20 cellular contexts compared by ENCODE assay signal in the genomic region with DNA sequence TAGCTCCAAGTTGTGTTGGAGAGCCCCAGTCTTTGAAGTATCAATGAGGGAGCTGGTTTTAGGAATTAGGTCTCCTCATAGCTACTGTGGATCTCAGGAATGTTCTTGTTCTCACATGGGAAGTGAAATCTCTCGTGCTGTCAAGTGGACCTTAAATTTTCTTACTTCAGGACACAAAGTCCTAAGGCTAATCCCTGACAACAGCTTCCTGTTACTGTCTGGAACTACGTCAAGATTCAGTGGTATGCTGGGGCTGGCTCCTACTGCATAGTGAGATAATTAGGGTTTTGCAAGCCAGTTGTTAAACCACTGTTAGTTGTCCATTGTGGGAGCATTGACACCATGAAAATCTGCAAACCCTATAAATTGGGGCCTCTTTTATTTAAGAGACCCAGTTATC. TPM values are rescaled to one million over a fixed set of nuclear protein-coding genes. Genes with fewer than 3 reads are reported as not detected.
DNase-seq lines count a peak whose midpoint lies in the region; ATAC-seq, FAIRE-seq and TF ChIP-seq lines count a peak whose summit lies in the region.
"Had no signal": no experiment of that assay in that cellular context is flagged by ENCODE, and none has a peak within 500 bp of the region (broad histone marks: within the 10 kb centered on the region; RNA-seq: fewer than 3 reads in every experiment).

No MANE protein-coding gene starts in this region.

- peak in 1 of 2 donors; percentile 13 for TF ChIP-seq RAD21 in liver (IDR thresholded peaks at IDR 0.05)
- TF ChIP-seq RAD21 in HepG2 (CRISPR knock-in tag; IDR thresholded peaks at IDR 0.05), result no peak

- no peaks in the 10 kb centered on the region for H3K79me2 ChIP-seq in HepG2 (ENCODE audit: insufficient read depth, low read length)
- H3K79me2 ChIP-seq: parathyroid adenoma had no signal

- TF ChIP-seq CTCF in liver (IDR thresholded peaks at IDR 0.05; ENCODE audit: low read depth, low read length, missing input control) (no peak), HepG2 (CRISPR knock-in tag; IDR thresholded peaks at IDR 0.05) (no peak)

- H4K20me1 ChIP-seq in HepG2 (ENCODE audit: insufficient read depth, low read length), result no peaks in the 10 kb centered on the region

- no peak overlapping the region for H3K4me2 ChIP-seq in HepG2 (ENCODE audit: low read depth, low read length)

- intact Hi-C loops in HepG2 (cut with micrococcal nuclease; ENCODE audit: unreplicated experiment), result no loop called here

- no peak for TF ChIP-seq EP300 in HepG2 (IDR thresholded peaks at IDR 0.05; ENCODE audit: low read depth in 2 of 2, low read length in 2 of 2)
- no peak for TF ChIP-seq EP300 in HepG2 (CRISPR knock-in tag; IDR thresholded peaks at IDR 0.05; ENCODE audit: borderline replicate concordance)

- no TSS peak for BruUV-seq in HepG2 (replicated peaks; lab: Mats Ljungman, UMichigan)

- no peaks in the 10 kb centered on the region for H3K4me1 ChIP-seq in liver (ENCODE audit: control insufficient read depth in 4 of 4, insufficient read depth in 4 of 4, low read length in 3 of 4)
- no peaks in the 10 kb centered on the region for H3K4me1 ChIP-seq in HepG2 (ENCODE audit: insufficient read depth, low read length)
- H3K4me1 ChIP-seq: parathyroid adenoma, Peyer's patch had no signal

- CTCF ChIA-PET in HepG2 (lab: Yijun Ruan, JAX; ENCODE audit: low intra/inter-chr PET ratio, low total read pairs), result no interaction called here

- H3K36me3 ChIP-seq in liver (ENCODE audit: control insufficient read depth in 4 of 4, insufficient read depth in 3 of 4, low read depth in 1 of 4, low read length in 3 of 4) (no peaks in the 10 kb centered on the region), HepG2 (replicated peaks in 1 of 2; ENCODE audit: control insufficient read depth in 1 of 2, insufficient read depth in 2 of 2, low read length in 2 of 2) (no peaks in the 10 kb centered on the region)
- H3K36me3 ChIP-seq: Peyer's patch had no signal

- WGBS in liver, result 62% methylated on average over 2 of the region's 2 CpGs
- WGBS in HepG2 (ENCODE audit: low lambda C conversion rate), result 4% methylated on average over 2 of the region's 2 CpGs

- H3K27me3 ChIP-seq in liver (ENCODE audit: control insufficient read depth in 4 of 4, insufficient read depth in 4 of 4, low read length in 3 of 4), result no peaks in the 10 kb centered on the region
- H3K27me3 ChIP-seq in HepG2 (ENCODE audit: control insufficient read depth in 1 of 2, insufficient read depth in 2 of 2, low read length in 2 of 2), result peaks cover 0 to 14% of the 10 kb centered on the region in 2 experiments; a peak in 2 of 5 replicates
- H3K27me3 ChIP-seq: Peyer's patch had no signal

- ATAC-seq in HepG2 (no peak), HG03354 (IDR thresholded peaks at IDR 0.05; ENCODE audit: poor library complexity, severe bottlenecking, unreplicated experiment) (no peak)
- ATAC-seq: activated CD8-positive, alpha-beta T cell treated with anti-CD3 and anti-CD28 coated beads, Interleukin-2, amount 10 ng/mL, durations not matched to agents 7 days and 5 days; CD8-positive, alpha-beta T cell; K562 had no signal

- no peak overlapping the region for H2AFZ ChIP-seq in HepG2 (ENCODE audit: low read length)
- H2AFZ ChIP-seq: parathyroid adenoma had no signal

- POLR2A ChIA-PET in HepG2 (lab: Yijun Ruan, JAX), result no interaction called here

- H3K9ac ChIP-seq in liver (ENCODE audit: low read depth in 1 of 2, low read length in 2 of 2), result no peak overlapping the region
- H3K9ac ChIP-seq in HepG2 (ENCODE audit: insufficient read depth, low read depth, low read length), result no peak overlapping the region
- H3K9ac ChIP-seq: parathyroid adenoma had no signal

- no peak overlapping the region for H3K27ac ChIP-seq in liver (ENCODE audit: low read depth in 1 of 2, low read length in 2 of 2)
- no peak overlapping the region for H3K27ac ChIP-seq in HepG2 (ENCODE audit: extremely low read length, insufficient read depth, low read length)
- H3K27ac ChIP-seq: parathyroid adenoma, VCaP had no signal

- peaks cover 0 to 1% (median 0%) of the 10 kb centered on the region in 4 donors for H3K9me3 ChIP-seq in liver (ENCODE audit: control insufficient read depth in 4 of 4, low read length in 3 of 4)
- no peaks in the 10 kb centered on the region for H3K9me3 ChIP-seq in HepG2 (ENCODE audit: low read length)
- H3K9me3 ChIP-seq: Peyer's patch had no signal

- no peak for DNase-seq in HepG2 (ENCODE audit: low spot score)
- peak; percentile 11 for DNase-seq in fibroblast of peridontal ligament (ENCODE audit: extremely low read depth)
- DNase-seq in myocyte (ENCODE audit: low read depth), result peak; percentile 29
- DNase-seq in NCI-H1417 treated with DMSO at 0.1 percent for 48 hours (lab: John Stamatoyannopoulos, UW), result no peak
- DNase-seq in NCI-H1694 (lab: John Stamatoyannopoulos, UW), result no peak
- DNase-seq in activated CD4-positive, alpha-beta T cell treated with anti-CD3 and anti-CD28 coated beads for 48 hours, result no peak
- DNase-seq: activated CD8-positive, alpha-beta T cell treated with anti-CD3 and anti-CD28 coated beads, Interleukin-2, amount 10 ng/mL, durations not matched to agents 7 days and 5 days; activated naive CD8-positive, alpha-beta T cell treated with anti-CD3 and anti-CD28 coated beads for 36 hours; CD8-positive, alpha-beta T cell; EL; NCI-H2171 treated with DMSO at 0.1 percent for 48 hours; Peyer's patch; stimulated activated naive CD4-positive, alpha-beta T cell had no signal

- H3K4me3 ChIP-seq in liver (ENCODE audit: low read depth in 1 of 3, low read length in 3 of 3) (no peak overlapping the region), HepG2 (replicated peaks in 1 of 3; ENCODE audit: insufficient read depth in 1 of 3, low read depth in 2 of 3, low read length in 3 of 3) (no peak overlapping the region)
- H3K4me3 ChIP-seq: K562, Peyer's patch had no signal

- no peak for TF ChIP-seq POLR2A in HepG2 (IDR thresholded peaks at IDR 0.05; ENCODE audit: insufficient read depth in 1 of 2, low read depth in 2 of 2, low read length in 2 of 2)

- FAIRE-seq in HepG2 (lab: Jason Lieb, UNC), result no peak
- FAIRE-seq: K562 had no signal

- in situ Hi-C loops in HepG2 (cut with HindIII; ENCODE audit: extremely low pct_ligation_motif_present, low pct_unique_long_range_greater_than_20kb), result loop anchor here (25.0 kb wide), 1 partner anchor 359 kb away; no protein-coding TSS in a partner anchor

RNA-seq across cellular contexts. Expression of gene MESP1, which starts 22.8 kb away (rescaled TPM):
- total RNA-seq in liver, result under 1 TPM; 0.14 to 0.50 TPM
- polyA plus RNA-seq in liver, result 1 to 10 TPM; 1.2 to 1.8 TPM
- total RNA-seq in HepG2 (2016; rRNA removed; fragmentation: Illumina TruSeq; extraction: Trizol), result not detected in 2 replicates
- total RNA-seq in HepG2 (2016; cell fraction: cytosol; rRNA removed; fragmentation: Illumina TruSeq; extraction: Trizol; ENCODE audit: low read depth), result 0.09 TPM in 1 of 2 replicates, not detected in the other
- not detected in 2 replicates for total RNA-seq in HepG2 (2016; cell fraction: insoluble cytoplasmic fraction; rRNA removed; fragmentation: Illumina TruSeq; extraction: Trizol)
- total RNA-seq in HepG2 (2016; cell fraction: membrane; rRNA removed; fragmentation: Illumina TruSeq; extraction: Trizol), result not detected in 2 replicates
- not detected in 2 replicates for total RNA-seq in HepG2 (2016; cell fraction: nucleus; rRNA removed; fragmentation: Illumina TruSeq; extraction: Trizol)
- polyA plus RNA-seq in HepG2 (2011; rRNA removed), result not detected in 2 replicates
- polyA plus RNA-seq in HepG2 (2011; cell fraction: cytosol; rRNA removed), result not detected in 2 replicates
- polyA plus RNA-seq in HepG2 (2011; cell fraction: nucleus; rRNA removed), result not detected in 2 replicates
- not detected in 2 replicates for polyA plus RNA-seq in HepG2 (2012)
- 0.09 TPM in 1 of 2 replicates, not detected in the other for polyA plus RNA-seq in HepG2 (2016; cell fraction: cytosol; fragmentation: Illumina TruSeq; extraction: Trizol; ENCODE audit: low read depth)
- polyA plus RNA-seq in HepG2 (2016; cell fraction: insoluble cytoplasmic fraction; fragmentation: Illumina TruSeq; extraction: Trizol; ENCODE audit: low read depth), result not detected in 2 replicates
- polyA plus RNA-seq in HepG2 (2016; cell fraction: membrane; fragmentation: Illumina TruSeq; extraction: Trizol; ENCODE audit: low read depth), result not detected in 2 replicates
- not detected in 2 replicates for polyA plus RNA-seq in HepG2 (2016; cell fraction: nucleus; fragmentation: Illumina TruSeq; extraction: Trizol; ENCODE audit: insufficient read depth, low read depth)
- 1.7 TPM in 1 of 2 replicates, not detected in the other for polyA minus RNA-seq in HepG2 (2011; rRNA and poly(A)+ RNA removed; ENCODE audit: low replicate concordance)
- polyA minus RNA-seq in HepG2 (2011; cell fraction: cytosol; rRNA and poly(A)+ RNA removed), result 1.3 TPM in 1 of 2 replicates, not detected in the other
- 0.26 TPM in 1 of 2 replicates, not detected in the other for polyA minus RNA-seq in HepG2 (2011; cell fraction: nucleus; rRNA and poly(A)+ RNA removed)
- total RNA-seq in myocyte, result 0.75 and 1.0 TPM in 2 replicates
- 1.8 TPM for polyA plus RNA-seq in myocyte (2012)
- total RNA-seq: urinary bladder had no signal

RNA-seq across cellular contexts. Expression of gene WDR93, which starts 37.6 kb away (rescaled TPM):
- under 1 TPM in 1 of 2 donors, not detected in 1; 0.08 TPM for total RNA-seq in liver
- under 1 TPM in 1 of 2 donors, not detected in 1; 0.08 TPM for polyA plus RNA-seq in liver
- not detected in 2 replicates for total RNA-seq in HepG2 (2016; rRNA removed; fragmentation: Illumina TruSeq; extraction: Trizol)
- total RNA-seq in HepG2 (2016; cell fraction: cytosol; rRNA removed; fragmentation: Illumina TruSeq; extraction: Trizol; ENCODE audit: low read depth), result not detected in 2 replicates
- total RNA-seq in HepG2 (2016; cell fraction: insoluble cytoplasmic fraction; rRNA removed; fragmentation: Illumina TruSeq; extraction: Trizol), result 0.06 TPM in 1 of 2 replicates, not detected in the other
- total RNA-seq in HepG2 (2016; cell fraction: membrane; rRNA removed; fragmentation: Illumina TruSeq; extraction: Trizol), result not detected in 2 replicates
- total RNA-seq in HepG2 (2016; cell fraction: nucleus; rRNA removed; fragmentation: Illumina TruSeq; extraction: Trizol), result not detected in 2 replicates
- polyA plus RNA-seq in HepG2 (2011; rRNA removed), result 0.07 and 0.08 TPM in 2 replicates
- polyA plus RNA-seq in HepG2 (2011; cell fraction: cytosol; rRNA removed), result 0.03 and 0.05 TPM in 2 replicates
- not detected in 2 replicates for polyA plus RNA-seq in HepG2 (2011; cell fraction: nucleus; rRNA removed)
- not detected in 2 replicates for polyA plus RNA-seq in HepG2 (2012)
- polyA plus RNA-seq in HepG2 (2016; cell fraction: cytosol; fragmentation: Illumina TruSeq; extraction: Trizol; ENCODE audit: low read depth), result not detected in 2 replicates
- polyA plus RNA-seq in HepG2 (2016; cell fraction: insoluble cytoplasmic fraction; fragmentation: Illumina TruSeq; extraction: Trizol; ENCODE audit: low read depth), result not detected in 2 replicates
- not detected in 2 replicates for polyA plus RNA-seq in HepG2 (2016; cell fraction: membrane; fragmentation: Illumina TruSeq; extraction: Trizol; ENCODE audit: low read depth)
- polyA plus RNA-seq in HepG2 (2016; cell fraction: nucleus; fragmentation: Illumina TruSeq; extraction: Trizol; ENCODE audit: insufficient read depth, low read depth), result not detected in 2 replicates
- 0.14 TPM in 1 of 2 replicates, not detected in the other for polyA minus RNA-seq in HepG2 (2011; rRNA and poly(A)+ RNA removed; ENCODE audit: low replicate concordance)
- polyA minus RNA-seq in HepG2 (2011; cell fraction: cytosol; rRNA and poly(A)+ RNA removed), result not detected in 2 replicates
- not detected in 2 replicates for polyA minus RNA-seq in HepG2 (2011; cell fraction: nucleus; rRNA and poly(A)+ RNA removed)
- not detected in 2 replicates for total RNA-seq in myocyte
- polyA plus RNA-seq in myocyte (2012), result 0.04 TPM
- total RNA-seq: activated CD8-positive, alpha-beta T cell treated with anti-CD3 and anti-CD28 coated beads, Interleukin-2, amount 10 ng/mL, durations not matched to agents 7 days and 5 days; activated naive CD8-positive, alpha-beta T cell treated with anti-CD3 and anti-CD28 coated beads for 36 hours; CD8-positive, alpha-beta T cell; chondrocyte; K562; urinary bladder had no signal
- polyA plus RNA-seq: K562 had no signal

RNA-seq across cellular contexts. Expression of gene PEX11A, which starts 37.7 kb away (rescaled TPM):
- total RNA-seq in liver (10 to 100 TPM in 1 of 2 donors, 1 to 10 TPM in 1; 6.6 to 47.9 TPM), HepG2 (2016; rRNA removed; fragmentation: Illumina TruSeq; extraction: Trizol) (13.9 and 15.1 TPM in 2 replicates), myocyte (7.1 and 7.3 TPM in 2 replicates)
- polyA plus RNA-seq in liver (10 to 100 TPM; 17.3 to 31.3 TPM), HepG2 (2011; rRNA removed) (9.9 and 10.2 TPM in 2 replicates)
- 4.7 and 7.4 TPM in 2 replicates for total RNA-seq in HepG2 (2016; cell fraction: cytosol; rRNA removed; fragmentation: Illumina TruSeq; extraction: Trizol; ENCODE audit: low read depth)
- total RNA-seq in HepG2 (2016; cell fraction: insoluble cytoplasmic fraction; rRNA removed; fragmentation: Illumina TruSeq; extraction: Trizol), result 13.4 and 17.5 TPM in 2 replicates
- 13.1 and 13.3 TPM in 2 replicates for total RNA-seq in HepG2 (2016; cell fraction: membrane; rRNA removed; fragmentation: Illumina TruSeq; extraction: Trizol)
- total RNA-seq in HepG2 (2016; cell fraction: nucleus; rRNA removed; fragmentation: Illumina TruSeq; extraction: Trizol), result 10.3 and 14.3 TPM in 2 replicates
- polyA plus RNA-seq in HepG2 (2011; cell fraction: cytosol; rRNA removed), result 6.7 and 8.8 TPM in 2 replicates
- 3.8 and 4.1 TPM in 2 replicates for polyA plus RNA-seq in HepG2 (2011; cell fraction: nucleus; rRNA removed)
- polyA plus RNA-seq in HepG2 (2012), result 7.1 and 12.4 TPM in 2 replicates
- polyA plus RNA-seq in HepG2 (2016; cell fraction: cytosol; fragmentation: Illumina TruSeq; extraction: Trizol; ENCODE audit: low read depth), result 4.6 and 5.2 TPM in 2 replicates
- polyA plus RNA-seq in HepG2 (2016; cell fraction: insoluble cytoplasmic fraction; fragmentation: Illumina TruSeq; extraction: Trizol; ENCODE audit: low read depth), result 11.8 and 13.2 TPM in 2 replicates
- 7.2 and 9.6 TPM in 2 replicates for polyA plus RNA-seq in HepG2 (2016; cell fraction: membrane; fragmentation: Illumina TruSeq; extraction: Trizol; ENCODE audit: low read depth)
- 20.5 and 22.2 TPM in 2 replicates for polyA plus RNA-seq in HepG2 (2016; cell fraction: nucleus; fragmentation: Illumina TruSeq; extraction: Trizol; ENCODE audit: insufficient read depth, low read depth)
- polyA minus RNA-seq in HepG2 (2011; rRNA and poly(A)+ RNA removed; ENCODE audit: low replicate concordance), result 11.1 and 11.3 TPM in 2 replicates
- 6.5 and 7.1 TPM in 2 replicates for polyA minus RNA-seq in HepG2 (2011; cell fraction: cytosol; rRNA and poly(A)+ RNA removed)
- 4.8 and 7.3 TPM in 2 replicates for polyA minus RNA-seq in HepG2 (2011; cell fraction: nucleus; rRNA and poly(A)+ RNA removed)
- polyA plus RNA-seq in myocyte (2012), result 6.4 TPM
- total RNA-seq: CD8-positive, alpha-beta T cell; K562 had no signal
- polyA plus RNA-seq: K562 had no signal

RNA-seq across cellular contexts. Expression of gene MESP2, which starts 47.9 kb away (rescaled TPM):
- total RNA-seq in liver (not detected), HepG2 (2016; rRNA removed; fragmentation: Illumina TruSeq; extraction: Trizol) (not detected in 2 replicates), myocyte (0.24 and 0.42 TPM in 2 replicates)
- polyA plus RNA-seq in liver (under 1 TPM in 1 of 2 donors, not detected in 1; 0.03 TPM), HepG2 (2011; rRNA removed) (not detected in 2 replicates)
- not detected in 2 replicates for total RNA-seq in HepG2 (2016; cell fraction: cytosol; rRNA removed; fragmentation: Illumina TruSeq; extraction: Trizol; ENCODE audit: low read depth)
- total RNA-seq in HepG2 (2016; cell fraction: insoluble cytoplasmic fraction; rRNA removed; fragmentation: Illumina TruSeq; extraction: Trizol), result 0.13 TPM in 1 of 2 replicates, not detected in the other
- total RNA-seq in HepG2 (2016; cell fraction: membrane; rRNA removed; fragmentation: Illumina TruSeq; extraction: Trizol), result not detected in 2 replicates
- not detected in 2 replicates for total RNA-seq in HepG2 (2016; cell fraction: nucleus; rRNA removed; fragmentation: Illumina TruSeq; extraction: Trizol)
- polyA plus RNA-seq in HepG2 (2011; cell fraction: cytosol; rRNA removed), result not detected in 2 replicates
- polyA plus RNA-seq in HepG2 (2011; cell fraction: nucleus; rRNA removed), result not detected in 2 replicates
- polyA plus RNA-seq in HepG2 (2012), result not detected in 2 replicates
- not detected in 2 replicates for polyA plus RNA-seq in HepG2 (2016; cell fraction: cytosol; fragmentation: Illumina TruSeq; extraction: Trizol; ENCODE audit: low read depth)
- not detected in 2 replicates for polyA plus RNA-seq in HepG2 (2016; cell fraction: insoluble cytoplasmic fraction; fragmentation: Illumina TruSeq; extraction: Trizol; ENCODE audit: low read depth)
- polyA plus RNA-seq in HepG2 (2016; cell fraction: membrane; fragmentation: Illumina TruSeq; extraction: Trizol; ENCODE audit: low read depth), result not detected in 2 replicates
- polyA plus RNA-seq in HepG2 (2016; cell fraction: nucleus; fragmentation: Illumina TruSeq; extraction: Trizol; ENCODE audit: insufficient read depth, low read depth), result not detected in 2 replicates
- not detected in 2 replicates for polyA minus RNA-seq in HepG2 (2011; rRNA and poly(A)+ RNA removed; ENCODE audit: low replicate concordance)
- polyA minus RNA-seq in HepG2 (2011; cell fraction: cytosol; rRNA and poly(A)+ RNA removed), result not detected in 2 replicates
- not detected in 2 replicates for polyA minus RNA-seq in HepG2 (2011; cell fraction: nucleus; rRNA and poly(A)+ RNA removed)
- polyA plus RNA-seq in myocyte (2012), result 0.08 TPM
- total RNA-seq: activated CD8-positive, alpha-beta T cell treated with anti-CD3 and anti-CD28 coated beads, Interleukin-2, amount 10 ng/mL, durations not matched to agents 7 days and 5 days; activated naive CD8-positive, alpha-beta T cell treated with anti-CD3 and anti-CD28 coated beads for 36 hours; CD8-positive, alpha-beta T cell; Peyer's patch; urinary bladder had no signal

RNA-seq across cellular contexts. Expression of gene PLIN1, which starts 49.1 kb away (rescaled TPM):
- total RNA-seq in liver (10 to 100 TPM; 10.8 to 46.0 TPM), HepG2 (2016; rRNA removed; fragmentation: Illumina TruSeq; extraction: Trizol) (0.73 and 1.2 TPM in 2 replicates), myocyte (0.05 TPM in 2 replicates)
- polyA plus RNA-seq in liver (10 to 100 TPM; 10.2 to 15.8 TPM), HepG2 (2011; rRNA removed) (0.74 and 0.78 TPM in 2 replicates)
- total RNA-seq in HepG2 (2016; cell fraction: cytosol; rRNA removed; fragmentation: Illumina TruSeq; extraction: Trizol; ENCODE audit: low read depth), result 0.71 TPM in 2 replicates
- total RNA-seq in HepG2 (2016; cell fraction: insoluble cytoplasmic fraction; rRNA removed; fragmentation: Illumina TruSeq; extraction: Trizol), result 0.65 and 1.4 TPM in 2 replicates
- total RNA-seq in HepG2 (2016; cell fraction: membrane; rRNA removed; fragmentation: Illumina TruSeq; extraction: Trizol), result 0.34 and 0.76 TPM in 2 replicates
- 1.3 TPM in 2 replicates for total RNA-seq in HepG2 (2016; cell fraction: nucleus; rRNA removed; fragmentation: Illumina TruSeq; extraction: Trizol)
- 0.16 and 0.60 TPM in 2 replicates for polyA plus RNA-seq in HepG2 (2011; cell fraction: cytosol; rRNA removed)
- polyA plus RNA-seq in HepG2 (2011; cell fraction: nucleus; rRNA removed), result 1.6 and 2.1 TPM in 2 replicates
- 0.49 and 0.54 TPM in 2 replicates for polyA plus RNA-seq in HepG2 (2012)
- polyA plus RNA-seq in HepG2 (2016; cell fraction: cytosol; fragmentation: Illumina TruSeq; extraction: Trizol; ENCODE audit: low read depth), result 1.5 and 1.7 TPM in 2 replicates
- polyA plus RNA-seq in HepG2 (2016; cell fraction: insoluble cytoplasmic fraction; fragmentation: Illumina TruSeq; extraction: Trizol; ENCODE audit: low read depth), result 0.97 and 1.0 TPM in 2 replicates
- polyA plus RNA-seq in HepG2 (2016; cell fraction: membrane; fragmentation: Illumina TruSeq; extraction: Trizol; ENCODE audit: low read depth), result 0.22 and 0.55 TPM in 2 replicates
- polyA plus RNA-seq in HepG2 (2016; cell fraction: nucleus; fragmentation: Illumina TruSeq; extraction: Trizol; ENCODE audit: insufficient read depth, low read depth), result 3.1 and 3.5 TPM in 2 replicates
- polyA minus RNA-seq in HepG2 (2011; rRNA and poly(A)+ RNA removed; ENCODE audit: low replicate concordance), result 0.49 TPM in 1 of 2 replicates, not detected in the other
- not detected in 2 replicates for polyA minus RNA-seq in HepG2 (2011; cell fraction: cytosol; rRNA and poly(A)+ RNA removed)
- 0.87 and 1.4 TPM in 2 replicates for polyA minus RNA-seq in HepG2 (2011; cell fraction: nucleus; rRNA and poly(A)+ RNA removed)
- 0.23 TPM for polyA plus RNA-seq in myocyte (2012)
- total RNA-seq: activated CD8-positive, alpha-beta T cell treated with anti-CD3 and anti-CD28 coated beads, Interleukin-2, amount 10 ng/mL, durations not matched to agents 7 days and 5 days; CD8-positive, alpha-beta T cell; K562 had no signal
- polyA plus RNA-seq: K562 had no signal

Comparison
In these comparisons a context has a peak if more than half of its experiments do, and no peak if none do; other contexts are left out.
1. DNase-seq: peak in fibroblast of peridontal ligament (single experiment) and myocyte (single experiment); none in HepG2 (single experiment), NCI-H1417 treated with DMSO at 0.1 percent for 48 hours (single experiment), NCI-H1694 (single experiment) and activated CD4-positive, alpha-beta T cell treated with anti-CD3 and anti-CD28 coated beads for 48 hours (single experiment).